1 cellular context compared by ENCODE assay signal in genomic region chr6:135073757-135074393, GRCh38.
TF ChIP-seq lines count a peak whose summit lies in the region.

No MANE protein-coding gene starts in this region.

TF ChIP-seq in K562, 482 proteins besides CTCF, POLR2A, EP300 and RAD21 (continued from another document and continues in another):
- TF ChIP-seq ZBTB5 (IDR thresholded peaks at IDR 0.05) (no peak), CBFA2T2 (conservative IDR thresholded peaks at IDR 0.05) (peak; percentile 79), ZNF124 (CRISPR knock-in tag; IDR thresholded peaks at IDR 0.05) (no peak), HMGN3 (IDR thresholded peaks at IDR 0.05; ENCODE audit: borderline replicate concordance, extremely low read depth, insufficient read length, low read depth, low read length) (peak; percentile 47), CBX3 (IDR thresholded peaks at IDR 0.05; ENCODE audit: borderline replicate concordance in 1 of 2, low read length in 2 of 2) (peak in 1 of 2 experiments; percentile 52; a peak in 1 of 3 replicates), GABPA (tag; conservative IDR thresholded peaks at IDR 0.05; ENCODE audit: low read depth) (no peak), NCOA1 (IDR thresholded peaks at IDR 0.05; ENCODE audit: low read depth) (0 out of 2 replicates have a peak, but pooled peaks have one; percentile 29), PYGO2 (tag; IDR thresholded peaks at IDR 0.05) (0 out of 2 replicates have a peak, but pooled peaks have one; percentile 19), PKNOX1 (IDR thresholded peaks at IDR 0.05) (peak; percentile 94), SOX6 (IDR thresholded peaks at IDR 0.05) (peak; percentile 86), ELF1 (tag; IDR thresholded peaks at IDR 0.05) (0 out of 2 replicates have a peak, but pooled peaks have one; percentile 2), ZFX (CRISPR knock-in tag; IDR thresholded peaks at IDR 0.05) (no peak), ZNF561 (CRISPR knock-in tag; conservative IDR thresholded peaks at IDR 0.05) (no peak), CBFA2T3 (IDR thresholded peaks at IDR 0.05) (peak; percentile 91), ARID1B (IDR thresholded peaks at IDR 0.05) (peak; percentile 91), NCOA2 (IDR thresholded peaks at IDR 0.05; ENCODE audit: partially characterized antibody in 2 of 2) (peak in 1 of 2 experiments; percentile 25), BCL6 (CRISPR knock-in tag; IDR thresholded peaks at IDR 0.05) (no peak), BACH1 (tag; IDR thresholded peaks at IDR 0.05) (0 out of 2 replicates have a peak, but pooled peaks have one; percentile 18), NFIC (IDR thresholded peaks at IDR 0.05) (peak; percentile 95), POLR2AphosphoS5 (IDR thresholded peaks at IDR 0.05; ENCODE audit: control insufficient read depth, insufficient read depth, low read depth, low read length) (peak; percentile 69; the same call in 1 of the 2 replicates), L3MBTL2 (IDR thresholded peaks at IDR 0.05) (no peak), SREBF2 (CRISPR knock-in tag; IDR thresholded peaks at IDR 0.05) (no peak), CREM (IDR thresholded peaks at IDR 0.05; ENCODE audit: low read depth) (peak; percentile 36; the same call in 1 of the 2 replicates), CHAMP1 (IDR thresholded peaks at IDR 0.05) (peak; percentile 83; the same call in 1 of the 2 replicates), DPF2 (IDR thresholded peaks at IDR 0.05) (peak; percentile 94), FOSL1 (tag; conservative IDR thresholded peaks at IDR 0.05) (peak; percentile 72), ZNF766 (CRISPR knock-in tag; conservative IDR thresholded peaks at IDR 0.05) (peak; percentile 37; the same call in 1 of the 2 replicates), ZNF583 (CRISPR knock-in tag; IDR thresholded peaks at IDR 0.05) (0 out of 2 replicates have a peak, but pooled peaks have one; percentile 27), ZNF384 (IDR thresholded peaks at IDR 0.05; ENCODE audit: low read depth, low read length) (peak; percentile 72; the same call in 1 of the 2 replicates), NFE2L1 (tag; IDR thresholded peaks at IDR 0.05; ENCODE audit: borderline replicate concordance, low read depth) (no peak), TBL1XR1 (IDR thresholded peaks at IDR 0.05; ENCODE audit: low read length in 2 of 2) (0 out of 4 replicates have a peak, but pooled peaks of 1 of the 2 experiments have one; percentile 42), MNT (conservative IDR thresholded peaks at IDR 0.05) (0 out of 4 replicates have a peak, but pooled peaks of 1 of the 2 experiments have one; percentile 40), ZNF143 (CRISPR knock-in tag; IDR thresholded peaks at IDR 0.05) (no peak), ZNF311 (CRISPR knock-in tag; IDR thresholded peaks at IDR 0.05) (0 out of 2 replicates have a peak, but pooled peaks have one; percentile 46), HDAC3 (IDR thresholded peaks at IDR 0.05; ENCODE audit: borderline replicate concordance, partially characterized antibody) (peak; percentile 64), CCNT2 (IDR thresholded peaks at IDR 0.05; ENCODE audit: borderline replicate concordance, extremely low read depth, insufficient read length, low read depth, low read length) (peak; percentile 80), ATF3 (IDR thresholded peaks at IDR 0.05) (peak; percentile 38; the same call in 1 of the 2 replicates), ATF3 (CRISPR knock-in tag; conservative IDR thresholded peaks at IDR 0.05) (no peak), CXXC5 (CRISPR knock-in tag; IDR thresholded peaks at IDR 0.05) (no peak), ZNF764 (CRISPR knock-in tag; IDR thresholded peaks at IDR 0.05; ENCODE audit: low read depth) (no peak), POLR3A (IDR thresholded peaks at IDR 0.05; ENCODE audit: borderline replicate concordance, extremely low read depth, insufficient read depth, insufficient read length) (no peak), CTBP1 (IDR thresholded peaks at IDR 0.05; ENCODE audit: borderline replicate concordance) (peak; percentile 77), MYC (IDR thresholded peaks at IDR 0.05; ENCODE audit: low read depth, low read length) (no peak), MYC (CRISPR knock-in tag; IDR thresholded peaks at IDR 0.05; ENCODE audit: borderline replicate concordance, low read depth) (no peak), RCOR1 (IDR thresholded peaks at IDR 0.05; ENCODE audit: borderline replicate concordance in 1 of 2, low read depth in 2 of 2, low read length in 2 of 2) (peak in 1 of 2 experiments; percentile 52; a peak in 1 of 4 replicates), CEBPZ (IDR thresholded peaks at IDR 0.05; ENCODE audit: borderline replicate concordance, low read depth, low read length) (no peak), DNMT1 (IDR thresholded peaks at IDR 0.05) (no peak), ATF6 (CRISPR knock-in tag; IDR thresholded peaks at IDR 0.05) (no peak), MYBL2 (IDR thresholded peaks at IDR 0.05; ENCODE audit: low read depth) (peak; percentile 79), MYBL2 (CRISPR knock-in tag; IDR thresholded peaks at IDR 0.05; ENCODE audit: borderline replicate concordance) (no peak), SMARCC2 (IDR thresholded peaks at IDR 0.05; ENCODE audit: low read depth) (peak; percentile 82)
